In genomic region chr2:174540893-174541292, GRCh38 we compare ENCODE assay signal across 7 cellular contexts.
"Had no signal": no experiment of that assay in that cellular context is flagged by ENCODE, and none has a peak within 500 bp of the region (broad histone marks: within the 10 kb centered on the region; RNA-seq: fewer than 3 reads in every experiment).

No MANE protein-coding gene starts in this region.

- H3K27ac ChIP-seq: HL-60, KMS-11 had no signal

- H3K27ac Mint-ChIP-seq: H9 had no signal

- H3K4me3 Mint-ChIP-seq: H9 had no signal

- FAIRE-seq: H54 had no signal

- DNase-seq: GOT3, H9, HCEC 1CT, KBM-7 had no signal

- H3K4me2 ChIP-seq: KMS-11 had no signal

- H3K9ac ChIP-seq: KMS-11 had no signal

- H3K9me3 Mint-ChIP-seq: H9 had no signal
